8 cellular contexts compared by ENCODE assay signal in the genomic region with DNA sequence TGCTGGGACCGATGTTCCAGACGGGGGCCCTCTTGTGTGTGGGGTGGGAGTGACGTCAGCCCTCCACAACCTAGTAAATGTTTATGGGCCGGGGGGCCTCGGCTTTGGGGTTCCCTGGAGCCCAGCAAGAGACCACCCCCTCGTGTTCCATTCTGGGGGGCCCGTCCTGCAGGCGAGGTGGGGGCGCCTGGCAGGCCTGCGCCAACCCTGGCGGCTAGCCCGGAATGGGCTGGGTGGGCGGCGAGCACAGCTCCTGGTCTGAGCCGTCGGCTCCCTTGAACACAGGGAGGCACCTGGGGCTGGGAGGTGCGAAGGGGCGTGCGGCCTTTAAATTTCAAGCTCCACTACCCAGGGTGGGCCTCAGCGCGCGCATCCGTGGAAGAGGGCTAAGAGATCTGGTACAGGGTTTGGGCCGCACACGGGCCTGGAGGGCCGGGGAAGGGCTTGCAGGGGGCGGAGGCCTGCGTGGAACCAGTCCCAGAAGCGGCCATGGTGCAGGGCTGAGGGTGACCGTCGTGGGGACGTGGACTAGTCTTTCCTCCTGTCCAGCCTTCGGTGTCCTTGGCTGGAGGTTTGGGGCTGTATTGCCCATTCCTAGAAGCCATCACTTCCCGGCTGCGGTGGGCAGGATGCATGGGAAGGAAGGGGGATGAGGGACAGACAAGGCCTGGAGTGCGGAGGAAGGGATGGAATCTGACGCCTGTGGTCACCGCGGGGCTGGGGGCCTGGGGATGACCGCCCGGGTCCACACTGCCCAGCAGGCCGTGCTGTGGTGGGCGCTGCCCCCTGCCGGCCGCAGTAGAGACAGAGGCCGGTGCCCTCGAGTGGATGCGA. TPM values are rescaled to one million over a fixed set of nuclear protein-coding genes. Genes with fewer than 3 reads are reported as not detected.
DNase-seq lines count a peak whose midpoint lies in the region; ATAC-seq, FAIRE-seq and TF ChIP-seq lines count a peak whose summit lies in the region.

No MANE protein-coding gene starts in this region.

- no peaks in the 10 kb centered on the region for H3K36me3 ChIP-seq in testis (ENCODE audit: low read depth, missing control alignments)

- peaks cover 18% of the 10 kb centered on the region for H3K4me1 ChIP-seq in testis

- DNase-seq in D721Med (ENCODE audit: insufficient read length, low spot score) (no peak), HL-60 (ENCODE audit: low read depth in 1 of 2, low spot score in 1 of 2) (peak in 1 of 2 experiments; percentile 16), inferior parietal cortex (ENCODE audit: extremely low spot score) (peak; percentile 4), testis (no peak), GM19239 (ENCODE audit: insufficient read length, low spot score) (no peak), NK-92 (lab: John Stamatoyannopoulos, UW; ENCODE audit: unreplicated experiment) (no peak)
- peak; percentile 35 for DNase-seq in activated naive CD8-positive, alpha-beta T cell treated with anti-CD3 and anti-CD28 coated beads, Interleukin-2, amount 50 U/mL, for 24 hours

- H3K27me3 ChIP-seq in HL-60 (ENCODE audit: insufficient read depth, poor library complexity, severe bottlenecking) = peaks cover 10% of the 10 kb centered on the region
- no peaks in the 10 kb centered on the region for H3K27me3 ChIP-seq in testis

- peaks cover 13% of the 10 kb centered on the region for H3K27me3 Mint-ChIP-seq in activated naive CD8-positive, alpha-beta T cell treated with anti-CD3 and anti-CD28 coated beads, Interleukin-2, amount 50 U/mL, for 24 hours

- no peak for TF ChIP-seq POLR2A in testis (IDR thresholded peaks at IDR 0.05)

- no peak for FAIRE-seq in D721Med (lab: Jason Lieb, UNC)
- no peak for FAIRE-seq in GM19239 (lab: Jason Lieb, UNC)

- H3K36me3 Mint-ChIP-seq in activated naive CD8-positive, alpha-beta T cell treated with anti-CD3 and anti-CD28 coated beads, Interleukin-2, amount 50 U/mL, for 24 hours (ENCODE audit: low read depth) = no peaks in the 10 kb centered on the region

- H3K4me3 ChIP-seq in HL-60 (replicated peaks; ENCODE audit: insufficient read depth, low read length) (no peak overlapping the region), testis (no peak overlapping the region)

- H3K27ac Mint-ChIP-seq in activated naive CD8-positive, alpha-beta T cell treated with anti-CD3 and anti-CD28 coated beads, Interleukin-2, amount 50 U/mL, for 24 hours = no peak overlapping the region

- H3K4me3 Mint-ChIP-seq in activated naive CD8-positive, alpha-beta T cell treated with anti-CD3 and anti-CD28 coated beads, Interleukin-2, amount 50 U/mL, for 24 hours = no peak overlapping the region

- intact Hi-C loops in testis (cut with DNase I; ENCODE audit: low total_unique reads) = no loop called here

- 14 to 29% methylated on average over 7 to 48 of the region's 48 CpGs for WGBS in testis, 2 donors

- TF ChIP-seq CTCF in D721Med (IDR thresholded peaks at IDR 0.05; ENCODE audit: insufficient read depth, missing control alignments) (peak; percentile 54), HL-60 (IDR thresholded peaks at IDR 0.05; ENCODE audit: insufficient read depth, low read length) (peak; percentile 26), testis (IDR thresholded peaks at IDR 0.05) (peak; percentile 38 to 59 (median 54))

- H3K27ac ChIP-seq in HL-60 (replicated peaks) (no peak overlapping the region), testis (no peak overlapping the region)

- H3K9me3 ChIP-seq in testis = no peaks in the 10 kb centered on the region

- no peaks in the 10 kb centered on the region for H3K9me3 Mint-ChIP-seq in activated naive CD8-positive, alpha-beta T cell treated with anti-CD3 and anti-CD28 coated beads, Interleukin-2, amount 50 U/mL, for 24 hours

- peaks cover 4% of the 10 kb centered on the region for H3K4me1 Mint-ChIP-seq in activated naive CD8-positive, alpha-beta T cell treated with anti-CD3 and anti-CD28 coated beads, Interleukin-2, amount 50 U/mL, for 24 hours

- peak; percentile 35 for ATAC-seq in activated naive CD8-positive, alpha-beta T cell treated with anti-CD3 and anti-CD28 coated beads, Interleukin-2, amount 50 U/mL, for 24 hours
- ATAC-seq in GM18517 (IDR thresholded peaks at IDR 0.05; ENCODE audit: unreplicated experiment) = no peak

RNA-seq across cellular contexts. Expression of gene NDUFA11, which starts 11.4 kb away (rescaled TPM):
- total RNA-seq in testis = 100 to 1,000 TPM; 167 to 194 TPM
- polyA plus RNA-seq in testis (ENCODE audit: insufficient read depth, low read depth, low replicate concordance) = 170 TPM

RNA-seq across cellular contexts. Expression of gene VMAC, which starts 12.5 kb away (rescaled TPM):
- total RNA-seq in testis = 1 to 10 TPM; 7.4 to 7.7 TPM
- 3.4 TPM for polyA plus RNA-seq in testis (ENCODE audit: insufficient read depth, low read depth, low replicate concordance)

RNA-seq across cellular contexts. Expression of gene FUT5, which starts 21.8 kb away (rescaled TPM):
- 1 to 10 TPM in 1 of 2 donors, under 1 TPM in 1; 0.87 to 1.1 TPM for total RNA-seq in testis
- 0.20 TPM for polyA plus RNA-seq in testis (ENCODE audit: insufficient read depth, low read depth, low replicate concordance)

RNA-seq across cellular contexts. Expression of gene CAPS, which starts 21.9 kb away (rescaled TPM):
- total RNA-seq in testis = 10 to 100 TPM in 1 of 2 donors, 1 to 10 TPM in 1; 9.4 to 13.9 TPM
- polyA plus RNA-seq in testis (ENCODE audit: insufficient read depth, low read depth, low replicate concordance) = 20.9 TPM

RNA-seq across cellular contexts. Expression of gene FUT3, which starts 40.9 kb away (rescaled TPM):
- total RNA-seq in testis = 1 to 10 TPM; 1.1 to 4.4 TPM
- polyA plus RNA-seq in testis (ENCODE audit: insufficient read depth, low read depth, low replicate concordance) = 3.5 TPM

Comparison
In these comparisons a context has a peak if more than half of its experiments do, and no peak if none do; other contexts are left out.
1. DNase-seq: peak in activated naive CD8-positive, alpha-beta T cell treated with anti-CD3 and anti-CD28 coated beads, Interleukin-2, amount 50 U/mL, for 24 hours (single experiment) and inferior parietal cortex (single experiment); none in D721Med (single experiment), testis (single experiment), GM19239 (single experiment) and NK-92 (single experiment).
2. Peak in every context shown above with its lines, with median percentiles within 50 percentile points of each other: CTCF ChIP-seq.